20 cellular contexts compared by ENCODE assay signal in the genomic region with DNA sequence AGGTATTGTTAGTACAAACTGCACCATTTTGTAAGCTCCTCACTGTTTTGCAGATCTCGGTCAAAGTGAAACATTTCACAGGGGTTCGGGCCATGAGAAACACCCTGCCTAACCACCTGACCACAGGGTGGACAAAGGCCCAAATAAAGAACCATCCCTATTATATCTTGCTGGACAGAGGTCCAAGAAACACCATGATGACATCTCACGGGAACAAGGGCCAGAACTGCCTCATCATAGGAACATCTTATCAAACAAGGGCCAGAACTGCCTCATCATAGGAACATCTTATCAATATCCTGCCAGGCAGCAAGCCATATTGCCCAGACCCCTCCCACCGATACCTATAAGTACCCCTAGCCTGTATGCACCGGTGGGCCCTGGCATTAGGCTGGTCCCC.
DNase-seq lines count a peak whose midpoint lies in the region; ATAC-seq, FAIRE-seq and TF ChIP-seq lines count a peak whose summit lies in the region.
"Had no signal": no experiment of that assay in that cellular context is flagged by ENCODE, and none has a peak within 500 bp of the region (broad histone marks: within the 10 kb centered on the region; RNA-seq: fewer than 3 reads in every experiment).

No MANE protein-coding gene starts in this region.

- ATAC-seq in heart left ventricle, result peak; percentile 17 to 82 (median 30)
- ATAC-seq in K562, result peak; percentile 77
- ATAC-seq in GM19452 (IDR thresholded peaks at IDR 0.05; ENCODE audit: unreplicated experiment), result no peak
- ATAC-seq: A549 had no signal

- TF ChIP-seq EP300 in K562 (IDR thresholded peaks at IDR 0.05; ENCODE audit: low read length), result peak; percentile 73; the same call in 1 of the 2 replicates

- POLR2A ChIA-PET in K562 (lab: Yijun Ruan, JAX), result no interaction called here

- H3K79me2 ChIP-seq in K562 (ENCODE audit: control insufficient read depth, insufficient read depth, low read length), result no peaks in the 10 kb centered on the region

- TF ChIP-seq CTCF in heart left ventricle (IDR thresholded peaks at IDR 0.05), result no peak
- no peak for TF ChIP-seq CTCF in K562 (IDR thresholded peaks at IDR 0.05 in 2 of 3, conservative IDR thresholded peaks at IDR 0.05 in 1 of 3; ENCODE audit: insufficient read depth in 2 of 3, low read depth in 1 of 3, low read length in 3 of 3)

- H3K27me3 ChIP-seq in heart left ventricle (no peaks in the 10 kb centered on the region), K562 (ENCODE audit: control insufficient read depth in 2 of 2, insufficient read depth in 2 of 2, low read length in 2 of 2) (no peaks in the 10 kb centered on the region)

- no peaks in the 10 kb centered on the region for H3K9me3 ChIP-seq in heart left ventricle
- no peaks in the 10 kb centered on the region for H3K9me3 ChIP-seq in K562 (replicated peaks; ENCODE audit: control insufficient read depth, insufficient read depth, low read depth, low read length)
- H3K9me3 ChIP-seq: A549, Caco-2, HAP-1 had no signal

- in situ Hi-C loops in K562 (cut with MboI), result no loop called here

- no TSS peak for BruUV-seq in K562 (replicated peaks; lab: Mats Ljungman, UMichigan)

- H2AFZ ChIP-seq in K562 (ENCODE audit: low read depth, low read length), result peak overlapping the region; percentile 58
- H2AFZ ChIP-seq: GM23248 had no signal

- CTCF ChIA-PET in K562 (lab: Yijun Ruan, JAX; ENCODE audit: low intra/inter-chr PET ratio), result no interaction called here

- WGBS in heart left ventricle, 4 donors, result 55 to 72% (median 62%) methylated on average over 4 to 5 of the region's 5 CpGs
- WGBS in K562 (ENCODE audit: insufficient coverage, low coverage, missing lambda C conversion rate), result 0% methylated on average over 4 of the region's 5 CpGs

- intact Hi-C loops in heart left ventricle (cut with DNase I), result loop anchor here in 4 of 10 donors (5.0 to 10.0 kb wide), 4 partner anchors 33 to 102 kb away; partner anchors contain the start of gene PCDH9 (in 1 of the 4)
- intact Hi-C loops in cardiac septum (cut with DNase I), result loop anchor here (5.0 kb wide), 1 partner anchor 48 kb away; no protein-coding TSS in a partner anchor
- intact Hi-C loops in K562 (cut with micrococcal nuclease), result no loop called here

- no peaks in the 10 kb centered on the region for H3K9me1 ChIP-seq in K562 (ENCODE audit: control insufficient read depth, insufficient read depth, low read length)

- no peak overlapping the region for H3K4me3 ChIP-seq in heart left ventricle
- no peak overlapping the region for H3K4me3 ChIP-seq in K562
- H3K4me3 ChIP-seq: A549, GM23248, HAP-1 had no signal

- H3K4me1 ChIP-seq in heart left ventricle, result peaks cover 0 to 25% (median 8%) of the 10 kb centered on the region in 12 donors
- H3K4me1 ChIP-seq in K562 (replicated peaks in 1 of 2; ENCODE audit: control insufficient read depth in 2 of 2, insufficient read depth in 2 of 2, low read length in 2 of 2), result peaks cover 0 to 8% of the 10 kb centered on the region in 2 experiments; a peak in 2 of 5 replicates
- H3K4me1 ChIP-seq: Caco-2 had no signal

- no peaks in the 10 kb centered on the region for H4K20me1 ChIP-seq in K562 (replicated peaks; ENCODE audit: control insufficient read depth, insufficient read depth, low read length)

- peak overlapping the region in 1 of 12 donors; percentile 27 for H3K27ac ChIP-seq in heart left ventricle
- peak overlapping the region; percentile 62 for H3K27ac ChIP-seq in K562 (ENCODE audit: extremely low read depth, low read depth, low read length)
- H3K27ac ChIP-seq: 22Rv1, C4-2B, GM23248 had no signal

- no peak for TF ChIP-seq RAD21 in K562 (CRISPR knock-in tag; conservative IDR thresholded peaks at IDR 0.05 in 1 of 2, IDR thresholded peaks at IDR 0.05 in 1 of 2)

- no peaks in the 10 kb centered on the region for H3K36me3 ChIP-seq in heart left ventricle
- no peaks in the 10 kb centered on the region for H3K36me3 ChIP-seq in K562 (ENCODE audit: control insufficient read depth, insufficient read depth, low read length)
- H3K36me3 ChIP-seq: HAP-1 had no signal

- H3K9ac ChIP-seq in K562 (ENCODE audit: insufficient read depth in 1 of 2, low read depth in 2 of 2, low read length in 2 of 2), result no peak overlapping the region
- H3K9ac ChIP-seq: GM23248 had no signal

- TF ChIP-seq POLR2A in heart left ventricle (IDR thresholded peaks at IDR 0.05) (no peak), K562 (conservative IDR thresholded peaks at IDR 0.05) (no peak)

- peak overlapping the region; percentile 37 for H3K4me2 ChIP-seq in K562 (ENCODE audit: insufficient read depth, low read length)
- H3K4me2 ChIP-seq: A549 had no signal

- DNase-seq in heart left ventricle (peak in 1 of 5 donors; percentile 26), cardiac septum (ENCODE audit: low spot score) (no peak), HUDEP-2 (lab: John Stamatoyannopoulos, UW; ENCODE audit: unreplicated experiment in 76 of 76) (peak in 51 of 76 experiments; percentile 2 to 64 (median 29)), K562 (ENCODE audit: extremely low read depth in 1 of 4, low spot score in 3 of 4) (peak in 1 of 4 experiments; percentile 78), pons (ENCODE audit: low spot score) (peak; percentile 60), NCI-H2107 (lab: John Stamatoyannopoulos, UW) (no peak)
- no peak for DNase-seq in stimulated activated CD4-positive, alpha-beta T cell treated with anti-CD3 and anti-CD28 coated beads, Interleukin-15, amount 100 ng/mL, for 24 hours
- DNase-seq: AML-193; Caco-2; CD4-positive, alpha-beta T cell; GM23248 had no signal

- peak; percentile 82 for FAIRE-seq in K562 (lab: Jason Lieb, UNC)
- FAIRE-seq: A549, D721Med, G401.6, GM12891, GM19239 had no signal

TF ChIP-seq in K562, 482 proteins besides CTCF, POLR2A, EP300 and RAD21 (continues in another document):
- TF ChIP-seq, protein P1, sequence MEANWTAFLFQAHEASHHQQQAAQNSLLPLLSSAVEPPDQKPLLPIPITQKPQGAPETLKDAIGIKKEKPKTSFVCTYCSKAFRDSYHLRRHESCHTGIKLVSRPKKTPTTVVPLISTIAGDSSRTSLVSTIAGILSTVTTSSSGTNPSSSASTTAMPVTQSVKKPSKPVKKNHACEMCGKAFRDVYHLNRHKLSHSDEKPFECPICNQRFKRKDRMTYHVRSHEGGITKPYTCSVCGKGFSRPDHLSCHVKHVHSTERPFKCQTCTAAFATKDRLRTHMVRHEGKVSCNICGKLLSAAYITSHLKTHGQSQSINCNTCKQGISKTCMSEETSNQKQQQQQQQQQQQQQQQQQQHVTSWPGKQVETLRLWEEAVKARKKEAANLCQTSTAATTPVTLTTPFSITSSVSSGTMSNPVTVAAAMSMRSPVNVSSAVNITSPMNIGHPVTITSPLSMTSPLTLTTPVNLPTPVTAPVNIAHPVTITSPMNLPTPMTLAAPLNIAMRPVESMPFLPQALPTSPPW (CRISPR knock-in tag; IDR thresholded peaks at IDR 0.05), result peak; percentile 51
- TF ChIP-seq KLF10 (CRISPR knock-in tag; IDR thresholded peaks at IDR 0.05), result no peak
- no peak for TF ChIP-seq ZNF175 (CRISPR knock-in tag; IDR thresholded peaks at IDR 0.05; ENCODE audit: low read depth)
- TF ChIP-seq MAFF (IDR thresholded peaks at IDR 0.05; ENCODE audit: low read length), result no peak
- no peak for TF ChIP-seq MNT (conservative IDR thresholded peaks at IDR 0.05)
- peak; percentile 46; the same call in 1 of the 2 replicates for TF ChIP-seq MAFG (tag; conservative IDR thresholded peaks at IDR 0.05)
- TF ChIP-seq SIN3A (IDR thresholded peaks at IDR 0.05; ENCODE audit: borderline replicate concordance in 2 of 2, control insufficient read depth in 1 of 2, low read depth in 2 of 2, low read length in 2 of 2), result no peak
- peak in 1 of 2 experiments; percentile 22; a peak in 1 of 4 replicates for TF ChIP-seq RCOR1 (IDR thresholded peaks at IDR 0.05; ENCODE audit: borderline replicate concordance in 1 of 2, low read depth in 2 of 2, low read length in 2 of 2)
- TF ChIP-seq, protein P2, sequence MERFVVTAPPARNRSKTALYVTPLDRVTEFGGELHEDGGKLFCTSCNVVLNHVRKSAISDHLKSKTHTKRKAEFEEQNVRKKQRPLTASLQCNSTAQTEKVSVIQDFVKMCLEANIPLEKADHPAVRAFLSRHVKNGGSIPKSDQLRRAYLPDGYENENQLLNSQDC (CRISPR knock-in tag; IDR thresholded peaks at IDR 0.05), result no peak
- TF ChIP-seq THAP7 (CRISPR knock-in tag; IDR thresholded peaks at IDR 0.05), result no peak
- TF ChIP-seq PTRF (tag; IDR thresholded peaks at IDR 0.05), result no peak
- TF ChIP-seq HMG20A (CRISPR knock-in tag; conservative IDR thresholded peaks at IDR 0.05), result no peak
- TF ChIP-seq DIDO1 (tag; IDR thresholded peaks at IDR 0.05; ENCODE audit: low read depth), result no peak
- peak; percentile 74 for TF ChIP-seq CBFA2T2 (conservative IDR thresholded peaks at IDR 0.05)
- no peak for TF ChIP-seq ERF (CRISPR knock-in tag; IDR thresholded peaks at IDR 0.05)
- no peak for TF ChIP-seq ZNF699 (CRISPR knock-in tag; IDR thresholded peaks at IDR 0.05; ENCODE audit: insufficient replicate concordance)
- TF ChIP-seq GTF2A2 (tag; IDR thresholded peaks at IDR 0.05), result no peak

Comparison
In these comparisons a context has a peak if more than half of its experiments do, and no peak if none do; other contexts are left out.
1. DNase-seq: peak in HUDEP-2 (51 of 76) and pons (single experiment); none in cardiac septum (single experiment), stimulated activated CD4-positive, alpha-beta T cell treated with anti-CD3 and anti-CD28 coated beads, Interleukin-15, amount 100 ng/mL, for 24 hours (single experiment) and NCI-H2107 (single experiment).